ENCODE assay signal across 27 cellular contexts in genomic region chr17:3589784-3590183, GRCh38. TPM values are rescaled to one million over a fixed set of nuclear protein-coding genes. Genes with fewer than 3 reads are reported as not detected.
"Had no signal": no experiment of that assay in that cellular context is flagged by ENCODE, and none has a peak within 500 bp of the region (broad histone marks: within the 10 kb centered on the region; RNA-seq: fewer than 3 reads in every experiment).

No MANE protein-coding gene starts in this region.

- H3K4me3 ChIP-seq: coronary artery, esophagus squamous epithelium, lower lobe of right lung, prostate gland, right atrium auricular region, smooth muscle cell, suprapubic skin, transverse colon, upper lobe of right lung, uterus had no signal

- H3K4me1 ChIP-seq: esophagus squamous epithelium, lower lobe of right lung, parathyroid adenoma, prostate gland, suprapubic skin, transverse colon, upper lobe of right lung, uterus had no signal

- DNase-seq: dermis blood vessel endothelial cell; effector memory CD4-positive, alpha-beta T cell; erythroblast; esophagus squamous epithelium; foreskin melanocyte; hypothalamus; immature natural killer cell; left ventricle myocardium superior; lower lobe of right lung; stimulated activated CD4-positive, alpha-beta T cell treated with anti-CD3 and anti-CD28 coated beads, Interleukin-12 subunit alpha, Interleukin-12 subunit beta, amount 100 ng/mL, for 4 hours; stimulated activated CD4-positive, alpha-beta T cell treated with anti-CD3 and anti-CD28 coated beads, Interleukin-1b, Interleukin-23, amount 100 ng/mL, for 48 hours; stimulated activated CD4-positive, alpha-beta T cell treated with anti-CD3 and anti-CD28 coated beads, Interleukin-4, amount 100 ng/mL, for 1 hour; stimulated activated CD8-positive, alpha-beta memory T cell treated with anti-CD3 and anti-CD28 coated beads, Interleukin-4, amount 100 ng/mL, for 48 hours; stimulated activated naive CD4-positive, alpha-beta T cell; stimulated activated naive CD8-positive, alpha-beta T cell treated with anti-CD3 and anti-CD28 coated beads, Interleukin-15, amount 100 ng/mL, for 72 hours; transverse colon; upper lobe of right lung; uterus had no signal

- H3K79me2 ChIP-seq: parathyroid adenoma had no signal

- H2AFZ ChIP-seq: parathyroid adenoma had no signal

- H3K4me1 Mint-ChIP-seq: immature natural killer cell; stimulated activated naive CD8-positive, alpha-beta T cell treated with anti-CD3 and anti-CD28 coated beads, Interleukin-15, amount 100 ng/mL, for 72 hours had no signal

- ATAC-seq: left ventricle myocardium superior; lower lobe of right lung; sciatic nerve; stimulated activated naive CD8-positive, alpha-beta T cell treated with anti-CD3 and anti-CD28 coated beads, Interleukin-15, amount 100 ng/mL, for 72 hours; upper lobe of right lung had no signal

- H3K9me3 ChIP-seq: esophagus squamous epithelium, lower lobe of right lung, neutrophil, prostate gland, right atrium auricular region, suprapubic skin, transverse colon, upper lobe of right lung, uterus had no signal

- H3K4me3 Mint-ChIP-seq: immature natural killer cell; nephron; stimulated activated naive CD8-positive, alpha-beta T cell treated with anti-CD3 and anti-CD28 coated beads, Interleukin-15, amount 100 ng/mL, for 72 hours had no signal

- H3K4me2 ChIP-seq: smooth muscle cell had no signal

- H3K27ac Mint-ChIP-seq: nephron had no signal

- H3K9me3 Mint-ChIP-seq: immature natural killer cell; nephron; stimulated activated naive CD8-positive, alpha-beta T cell treated with anti-CD3 and anti-CD28 coated beads, Interleukin-15, amount 100 ng/mL, for 72 hours had no signal

- H3K27ac ChIP-seq: coronary artery, esophagus squamous epithelium, lower lobe of right lung, neutrophil, parathyroid adenoma, prostate gland, right atrium auricular region, suprapubic skin, transverse colon, upper lobe of right lung, uterus had no signal

- H3K27me3 ChIP-seq: neutrophil, right atrium auricular region, suprapubic skin, transverse colon, upper lobe of right lung, uterus had no signal

- H3K27me3 Mint-ChIP-seq: stimulated activated naive CD8-positive, alpha-beta T cell treated with anti-CD3 and anti-CD28 coated beads, Interleukin-15, amount 100 ng/mL, for 72 hours had no signal

- H3K36me3 ChIP-seq: prostate gland, uterus had no signal

RNA-seq across cellular contexts. Expression of gene TRPV3, which starts 32.2 kb away (rescaled TPM):
- total RNA-seq: dermis blood vessel endothelial cell had no signal
